ENCODE assay signal across 12 cellular contexts in genomic region chr1:27004471-27005165, GRCh38. TPM values are rescaled to one million over a fixed set of nuclear protein-coding genes. Genes with fewer than 3 reads are reported as not detected.
DNase-seq lines count a peak whose midpoint lies in the region; ATAC-seq, FAIRE-seq and TF ChIP-seq lines count a peak whose summit lies in the region.
"Had no signal": no experiment of that assay in that cellular context is flagged by ENCODE, and none has a peak within 500 bp of the region (broad histone marks: within the 10 kb centered on the region; RNA-seq: fewer than 3 reads in every experiment).

No MANE protein-coding gene starts in this region.

- no peak for TF ChIP-seq EP300 in suprapubic skin (IDR thresholded peaks at IDR 0.05)

- FAIRE-seq in astrocyte (lab: Jason Lieb, UNC): no peak
- FAIRE-seq: G401.6 had no signal

- no peaks in the 10 kb centered on the region for H3K27me3 Mint-ChIP-seq in astrocyte (ENCODE audit: low read depth, unreplicated experiment)

- peak overlapping the region; percentile 62 for H3K4me3 Mint-ChIP-seq in astrocyte (ENCODE audit: unreplicated experiment)
- H3K4me3 Mint-ChIP-seq: activated naive CD4-positive, alpha-beta T cell treated with anti-CD3 and anti-CD28 coated beads for 36 hours; IgD-negative memory B cell had no signal

- peaks cover 56% of the 10 kb centered on the region for H3K36me3 ChIP-seq in HUES48 (ENCODE audit: control insufficient read depth, insufficient read depth, low read length)
- no peaks in the 10 kb centered on the region for H3K36me3 ChIP-seq in astrocyte (ENCODE audit: insufficient read depth, low read length)
- peaks cover 60% of the 10 kb centered on the region for H3K36me3 ChIP-seq in iPS-20b (ENCODE audit: insufficient read depth, low read depth, low read length)
- peaks cover 16% of the 10 kb centered on the region for H3K36me3 ChIP-seq in suprapubic skin

- peaks cover 2% of the 10 kb centered on the region for H3K36me3 Mint-ChIP-seq in astrocyte (ENCODE audit: low read depth, unreplicated experiment)
- H3K36me3 Mint-ChIP-seq in activated naive CD4-positive, alpha-beta T cell treated with anti-CD3 and anti-CD28 coated beads, Interleukin-2, amount 50 U/mL, for 72 hours: no peaks in the 10 kb centered on the region
- H3K36me3 Mint-ChIP-seq: IgD-negative memory B cell had no signal

- no peak for ATAC-seq in HG03460 (IDR thresholded peaks at IDR 0.05; ENCODE audit: unreplicated experiment)
- ATAC-seq in activated naive CD4-positive, alpha-beta T cell treated with anti-CD3 and anti-CD28 coated beads, Interleukin-2, amount 50 U/mL, for 72 hours: no peak

- no peak overlapping the region for H2AFZ ChIP-seq in astrocyte (ENCODE audit: low read depth, low read length)

- DNase-seq in astrocyte (ENCODE audit: low read depth) (no peak), suprapubic skin (ENCODE audit: low spot score in 2 of 2) (no peak), AG20443 (ENCODE audit: low spot score) (no peak)
- DNase-seq in activated naive CD4-positive, alpha-beta T cell treated with anti-CD3 and anti-CD28 coated beads, Interleukin-2, amount 50 U/mL, for 72 hours (ENCODE audit: low spot score in 2 of 2): no peak
- DNase-seq: activated naive CD4-positive, alpha-beta T cell treated with anti-CD3 and anti-CD28 coated beads for 36 hours; NCI-H526 treated with DMSO at 0.1 percent for 48 hours; stimulated activated CD4-positive, alpha-beta T cell treated with anti-CD3 and anti-CD28 coated beads, Interleukin-4, amount 100 ng/mL, for 1 hour had no signal

- no peaks in the 10 kb centered on the region for H3K9me3 Mint-ChIP-seq in astrocyte (ENCODE audit: unreplicated experiment)
- no peaks in the 10 kb centered on the region for H3K9me3 Mint-ChIP-seq in activated naive CD4-positive, alpha-beta T cell treated with anti-CD3 and anti-CD28 coated beads, Interleukin-2, amount 50 U/mL, for 72 hours
- H3K9me3 Mint-ChIP-seq: activated naive CD4-positive, alpha-beta T cell treated with anti-CD3 and anti-CD28 coated beads for 36 hours; IgD-negative memory B cell had no signal

- TF ChIP-seq CTCF in astrocyte (IDR thresholded peaks at IDR 0.05; ENCODE audit: insufficient read depth, low read depth, low read length) (no peak), suprapubic skin (IDR thresholded peaks at IDR 0.05) (no peak)

- no peaks in the 10 kb centered on the region for H4K20me1 ChIP-seq in astrocyte (ENCODE audit: insufficient read depth, low read length)

- no peak overlapping the region for H3K4me3 ChIP-seq in HUES48 (ENCODE audit: low read depth, low read length)
- no peak overlapping the region for H3K4me3 ChIP-seq in astrocyte (ENCODE audit: insufficient read depth, low read depth, low read length)
- H3K4me3 ChIP-seq in iPS-20b (ENCODE audit: low read length): no peak overlapping the region
- no peak overlapping the region for H3K4me3 ChIP-seq in suprapubic skin

- H3K9ac ChIP-seq in HUES48 (ENCODE audit: low read depth, low read length) (peak overlapping the region; percentile 4; the same call in 1 of the 2 replicates), astrocyte (ENCODE audit: low read length) (no peak overlapping the region), iPS-20b (ENCODE audit: low read depth, low read length) (peak overlapping the region; percentile 19; the same call in 1 of the 2 replicates)

- peaks cover 78% of the 10 kb centered on the region for H3K4me1 ChIP-seq in HUES48 (ENCODE audit: control insufficient read depth, insufficient read depth, low read length)
- peaks cover 35% of the 10 kb centered on the region for H3K4me1 ChIP-seq in astrocyte (ENCODE audit: insufficient read depth, low read length)
- H3K4me1 ChIP-seq in iPS-20b (ENCODE audit: insufficient read depth, low read length): peaks cover 52% of the 10 kb centered on the region
- H3K4me1 ChIP-seq in suprapubic skin: peaks cover 87% of the 10 kb centered on the region

- H3K27me3 ChIP-seq in HUES48 (ENCODE audit: control insufficient read depth, insufficient read depth, low read length): no peaks in the 10 kb centered on the region
- H3K27me3 ChIP-seq in astrocyte (ENCODE audit: insufficient read depth, low read length): no peaks in the 10 kb centered on the region
- no peaks in the 10 kb centered on the region for H3K27me3 ChIP-seq in iPS-20b (ENCODE audit: insufficient read depth, low read length)
- no peaks in the 10 kb centered on the region for H3K27me3 ChIP-seq in suprapubic skin

- H3K79me2 ChIP-seq in astrocyte (ENCODE audit: insufficient read depth, low read length): peaks cover 5% of the 10 kb centered on the region

- no peak overlapping the region for H3K4me2 ChIP-seq in astrocyte (ENCODE audit: low read length)

- peaks cover 45% of the 10 kb centered on the region for H3K4me1 Mint-ChIP-seq in astrocyte (ENCODE audit: low read depth, unreplicated experiment)

- H3K9me3 ChIP-seq in HUES48 (ENCODE audit: control insufficient read depth, insufficient read depth, low read length): no peaks in the 10 kb centered on the region
- H3K9me3 ChIP-seq in astrocyte (ENCODE audit: insufficient read depth, low read depth, low read length): no peaks in the 10 kb centered on the region
- H3K9me3 ChIP-seq in iPS-20b (ENCODE audit: insufficient read depth, low read depth, low read length): no peaks in the 10 kb centered on the region
- H3K9me3 ChIP-seq in suprapubic skin: no peaks in the 10 kb centered on the region

- TF ChIP-seq POLR2A in suprapubic skin (IDR thresholded peaks at IDR 0.05): no peak

- no peak overlapping the region for H3K27ac Mint-ChIP-seq in astrocyte (ENCODE audit: unreplicated experiment)
- H3K27ac Mint-ChIP-seq in activated naive CD4-positive, alpha-beta T cell treated with anti-CD3 and anti-CD28 coated beads, Interleukin-2, amount 50 U/mL, for 72 hours: no peak overlapping the region
- H3K27ac Mint-ChIP-seq: activated naive CD4-positive, alpha-beta T cell treated with anti-CD3 and anti-CD28 coated beads for 36 hours; IgD-negative memory B cell had no signal

- 71% methylated on average over 9 of the region's 10 CpGs for WGBS in suprapubic skin

- peak overlapping the region; percentile 92 for H3K27ac ChIP-seq in HUES48 (ENCODE audit: low read depth, low read length)
- no peak overlapping the region for H3K27ac ChIP-seq in astrocyte (ENCODE audit: low read depth, low read length)
- peak overlapping the region; percentile 12 for H3K27ac ChIP-seq in iPS-20b (ENCODE audit: low read length)
- peak overlapping the region; percentile 62 for H3K27ac ChIP-seq in suprapubic skin

RNA-seq across cellular contexts. Expression of gene TENT5B, which starts 8.0 kb away (rescaled TPM):
- 5.9 and 9.8 TPM in 2 replicates for total RNA-seq in astrocyte
- 100 to 1,000 TPM in 3 of 4 donors, 10 to 100 TPM in 1; 72.3 to 233 (median 198) TPM for total RNA-seq in suprapubic skin
- total RNA-seq in activated naive CD4-positive, alpha-beta T cell treated with anti-CD3 and anti-CD28 coated beads, Interleukin-2, amount 50 U/mL, for 72 hours: under 1 TPM in 1 of 2 donors, not detected in 1; 0.09 TPM
- total RNA-seq: activated naive CD4-positive, alpha-beta T cell treated with anti-CD3 and anti-CD28 coated beads for 36 hours had no signal

RNA-seq across cellular contexts. Expression of gene TRNP1, which starts 11.1 kb away (rescaled TPM):
- 16.4 and 19.2 TPM in 2 replicates for total RNA-seq in astrocyte
- total RNA-seq in suprapubic skin: 10 to 100 TPM in 3 of 4 donors, 1 to 10 TPM in 1; 7.9 to 41.7 (median 28.4) TPM
- total RNA-seq in activated naive CD4-positive, alpha-beta T cell treated with anti-CD3 and anti-CD28 coated beads, Interleukin-2, amount 50 U/mL, for 72 hours: under 1 TPM in 1 of 2 donors, not detected in 1; 0.29 TPM

RNA-seq across cellular contexts. Expression of gene KDF1, which starts 44.4 kb away (rescaled TPM):
- total RNA-seq in astrocyte: 0.22 and 0.54 TPM in 2 replicates
- total RNA-seq in suprapubic skin: 10 to 100 TPM; 21.9 to 51.1 (median 41.5) TPM
- under 1 TPM in 1 of 2 donors, not detected in 1; 0.27 TPM for total RNA-seq in activated naive CD4-positive, alpha-beta T cell treated with anti-CD3 and anti-CD28 coated beads, Interleukin-2, amount 50 U/mL, for 72 hours

Comparison
In these comparisons a context has a peak if more than half of its experiments do, and no peak if none do; other contexts are left out.
1. RNA of gene TRNP1, which starts 11.1 kb away (total RNA-seq): 7.9 to 41.7 TPM in suprapubic skin and 16.4 to 19.2 TPM in astrocyte; 0.29 TPM in activated naive CD4-positive, alpha-beta T cell treated with anti-CD3 and anti-CD28 coated beads, Interleukin-2, amount 50 U/mL, for 72 hours; every median in the first group is over 4 times any median in the second.
2. RNA of gene KDF1, which starts 44.4 kb away (total RNA-seq): 21.9 to 51.1 TPM in suprapubic skin; 0.22 to 0.54 TPM in astrocyte and 0.27 TPM in activated naive CD4-positive, alpha-beta T cell treated with anti-CD3 and anti-CD28 coated beads, Interleukin-2, amount 50 U/mL, for 72 hours; every median in the first group is over 10 times any median in the second.